Comparison of ENCODE assay signal across 16 cellular contexts in genomic region chr2:113275556-113276215, GRCh38. TPM values are rescaled to one million over a fixed set of nuclear protein-coding genes. Genes with fewer than 3 reads are reported as not detected.
DNase-seq lines count a peak whose midpoint lies in the region; FAIRE-seq and TF ChIP-seq lines count a peak whose summit lies in the region.
"Had no signal": no experiment of that assay in that cellular context is flagged by ENCODE, and none has a peak within 500 bp of the region (broad histone marks: within the 10 kb centered on the region; RNA-seq: fewer than 3 reads in every experiment).

No MANE protein-coding gene starts in this region.

- peak overlapping the region; percentile 24 for H2AK5ac ChIP-seq in mesenchymal stem cell (ENCODE audit: low read length, severe bottlenecking)

- H3K4me1 Mint-ChIP-seq in brain = peaks cover 19% of the 10 kb centered on the region

- H3K18ac ChIP-seq in mesenchymal stem cell (ENCODE audit: low read depth in 1 of 2, low read length in 2 of 2) = no peak overlapping the region

- H3K4me3 Mint-ChIP-seq in brain = peak overlapping the region in 4 of 5 experiments; percentile 39 to 80 (median 65)
- H3K4me3 Mint-ChIP-seq: mesothelial cell of epicardium; stimulated activated naive B cell treated with anti-CD40 and anti-IgM and Interleukin-4, amounts not matched to agents 10 μg/mL and 1 μg/mL and 100 μg/mL, for 72 hours had no signal

- H4K20me1 ChIP-seq in mammary epithelial cell (ENCODE audit: insufficient read depth, low read length) = no peaks in the 10 kb centered on the region

- no peak overlapping the region for H3K14ac ChIP-seq in mesenchymal stem cell (ENCODE audit: low read length in 2 of 2)

- in situ Hi-C loops in mammary epithelial cell (cut with MboI; ENCODE audit: low sequenced_read_pairs in 2 of 2) = no loop called here

- H3K27ac Mint-ChIP-seq in brain = peak overlapping the region in 1 of 5 experiments; percentile 25
- H3K27ac Mint-ChIP-seq: mesothelial cell of epicardium had no signal

- H3K4me1 ChIP-seq in mammary epithelial cell (ENCODE audit: insufficient read depth, low read length) (no peaks in the 10 kb centered on the region), breast epithelium (peaks cover 0 to 3% of the 10 kb centered on the region in 2 donors), mesenchymal stem cell (ENCODE audit: control insufficient read depth, insufficient read depth, low read depth, low read length) (peaks cover 22% of the 10 kb centered on the region), uterus (peaks cover 0 to 4% of the 10 kb centered on the region in 2 donors)
- H3K4me1 ChIP-seq: SJCRH30 had no signal

- no peak overlapping the region for H4K8ac ChIP-seq in mesenchymal stem cell (ENCODE audit: low read length)

- 52% methylated on average over 38 of the region's 38 CpGs for WGBS in mammary epithelial cell (ENCODE audit: low coverage, missing lambda C conversion rate)
- WGBS in mesenchymal stem cell = 8% methylated on average over 36 of the region's 38 CpGs

- H3K36me3 Mint-ChIP-seq in brain = no peaks in the 10 kb centered on the region
- H3K36me3 Mint-ChIP-seq: mesothelial cell of epicardium; stimulated activated naive B cell treated with anti-CD40 and anti-IgM and Interleukin-4, amounts not matched to agents 10 μg/mL and 1 μg/mL and 100 μg/mL, for 72 hours had no signal

- H3K9me3 ChIP-seq in mammary epithelial cell (replicated peaks; ENCODE audit: insufficient read depth, low read length) = peaks cover 4% of the 10 kb centered on the region
- no peaks in the 10 kb centered on the region for H3K9me3 ChIP-seq in breast epithelium
- no peaks in the 10 kb centered on the region for H3K9me3 ChIP-seq in mesenchymal stem cell (ENCODE audit: control insufficient read depth, low read length)
- no peaks in the 10 kb centered on the region for H3K9me3 ChIP-seq in uterus
- H3K9me3 ChIP-seq: SJCRH30, upper lobe of left lung had no signal

- no peaks in the 10 kb centered on the region for H3K36me3 ChIP-seq in mammary epithelial cell (ENCODE audit: insufficient read depth, low read length)
- H3K36me3 ChIP-seq in breast epithelium = no peaks in the 10 kb centered on the region
- H3K36me3 ChIP-seq in mesenchymal stem cell (ENCODE audit: control insufficient read depth in 1 of 2, insufficient read depth in 2 of 2, low read depth in 1 of 2, low read length in 2 of 2) = peaks cover 8 to 32% of the 10 kb centered on the region in 2 experiments
- H3K36me3 ChIP-seq in uterus = no peaks in the 10 kb centered on the region
- H3K36me3 ChIP-seq: SJCRH30, upper lobe of left lung had no signal

- dilution Hi-C loops in mammary epithelial cell (cut with HindIII; ENCODE audit: low sequenced_read_pairs) = no loop called here

- H3K79me2 ChIP-seq in mammary epithelial cell (ENCODE audit: insufficient read depth, low read length) = no peaks in the 10 kb centered on the region

- peak overlapping the region; percentile 60 for H2AFZ ChIP-seq in mammary epithelial cell (ENCODE audit: low read depth, low read length)
- H2AFZ ChIP-seq in mesenchymal stem cell (ENCODE audit: low read depth, low read length) = no peak overlapping the region

- H3K27me3 Mint-ChIP-seq in brain = peaks cover 100% of the 10 kb centered on the region

- intact Hi-C loops in mammary epithelial cell (cut with micrococcal nuclease) (no loop called here), breast epithelium (cut with DNase I; ENCODE audit: low total_unique reads) (no loop called here), uterus (cut with DNase I; ENCODE audit: low total_unique reads) (no loop called here)

- H2BK120ac ChIP-seq in mesenchymal stem cell (ENCODE audit: low read depth, low read length) = no peak overlapping the region

- TF ChIP-seq CTCF in mammary epithelial cell (conservative IDR thresholded peaks at IDR 0.05 in 1 of 2, IDR thresholded peaks at IDR 0.05 in 1 of 2; ENCODE audit: extremely low read depth in 1 of 2, insufficient read depth in 1 of 2, low read depth in 1 of 2, low read length in 2 of 2) (no peak), breast epithelium (IDR thresholded peaks at IDR 0.05) (no peak), brain (conservative IDR thresholded peaks at IDR 0.05) (no peak), uterus (IDR thresholded peaks at IDR 0.05) (no peak)

- no TSS peak for BruUV-seq in mammary epithelial cell (replicated peaks; lab: Mats Ljungman, UMichigan)

- peak; percentile 50 for FAIRE-seq in urothelium cell line (lab: Jason Lieb, UNC)

- TF ChIP-seq POLR2A in breast epithelium (IDR thresholded peaks at IDR 0.05) (no peak), uterus (IDR thresholded peaks at IDR 0.05) (no peak)

- H2BK5ac ChIP-seq in mesenchymal stem cell (ENCODE audit: low read depth, low read length, poor library complexity, severe bottlenecking) = peak overlapping the region; percentile 63

- H3K27ac ChIP-seq in mammary epithelial cell (ENCODE audit: insufficient read depth, low read depth, low read length) (no peak overlapping the region), breast epithelium (no peak overlapping the region), mesenchymal stem cell (ENCODE audit: low read length, poor library complexity, severe bottlenecking) (peak overlapping the region; percentile 69), uterus (no peak overlapping the region)
- H3K27ac ChIP-seq: SJCRH30, upper lobe of left lung had no signal

- no peak for DNase-seq in mammary epithelial cell
- no peak for DNase-seq in breast epithelium (ENCODE audit: low spot score in 2 of 2)
- no peak for DNase-seq in mesenchymal stem cell
- DNase-seq in urothelium cell line (ENCODE audit: low spot score) = no peak
- no peak for DNase-seq in NCI-H345 (lab: John Stamatoyannopoulos, UW)
- no peak for DNase-seq in uterus
- no peak for DNase-seq in HT-29 (ENCODE audit: low spot score)
- DNase-seq: activated CD4-positive, CD25-positive, alpha-beta regulatory T cell; KBM-7; SJCRH30; stimulated activated CD4-positive, alpha-beta T cell treated with anti-CD3 and anti-CD28 coated beads, Interleukin-15, amount 100 ng/mL, for 24 hours; stimulated activated naive B cell treated with anti-CD40 and anti-IgM and Interleukin-4, amounts not matched to agents 10 μg/mL and 1 μg/mL and 100 μg/mL, for 72 hours had no signal

- no peak overlapping the region for H4K91ac ChIP-seq in mesenchymal stem cell (ENCODE audit: low read length)

- H3K4me3 ChIP-seq in mammary epithelial cell (replicated peaks in 1 of 3; ENCODE audit: insufficient read depth in 1 of 3, low read depth in 2 of 3, low read length in 3 of 3) (no peak overlapping the region), breast epithelium (no peak overlapping the region), mesenchymal stem cell (ENCODE audit: insufficient read depth in 1 of 2, low read depth in 1 of 2, low read length in 2 of 2) (peak overlapping the region; percentile 59 to 68), uterus (no peak overlapping the region)
- H3K4me3 ChIP-seq: SJCRH30, upper lobe of left lung had no signal

- H3K79me1 ChIP-seq in mesenchymal stem cell (replicated peaks; ENCODE audit: low read length, poor library complexity, severe bottlenecking) = no peaks in the 10 kb centered on the region

- no peak overlapping the region for H2BK15ac ChIP-seq in mesenchymal stem cell (ENCODE audit: low read depth, poor library complexity, severe bottlenecking)

- H3K23ac ChIP-seq in mesenchymal stem cell (ENCODE audit: low read length in 2 of 2) = no peak overlapping the region

- no peak overlapping the region for H3K4ac ChIP-seq in mesenchymal stem cell (ENCODE audit: low read depth in 1 of 2, low read length in 2 of 2)

- H3K9ac ChIP-seq in mammary epithelial cell (ENCODE audit: insufficient read depth, low read length) (no peak overlapping the region), mesenchymal stem cell (ENCODE audit: low read length) (peak overlapping the region; percentile 71)

- CTCF ChIA-PET in mammary epithelial cell (lab: Charles Lee; ENCODE audit: low non-redundant PET) = no interaction called here

- H3K9me3 Mint-ChIP-seq in brain = no peaks in the 10 kb centered on the region
- H3K9me3 Mint-ChIP-seq: mesothelial cell of epicardium; stimulated activated naive B cell treated with anti-CD40 and anti-IgM and Interleukin-4, amounts not matched to agents 10 μg/mL and 1 μg/mL and 100 μg/mL, for 72 hours had no signal

- no peak overlapping the region for H2BK12ac ChIP-seq in mesenchymal stem cell (ENCODE audit: low read length in 2 of 2)

- no peak overlapping the region for H3K4me2 ChIP-seq in mammary epithelial cell (ENCODE audit: insufficient read depth, low read depth, low read length)
- H3K4me2 ChIP-seq in mesenchymal stem cell (ENCODE audit: low read length, poor library complexity, severe bottlenecking) = peak overlapping the region; percentile 38

- no peaks in the 10 kb centered on the region for H3K27me3 ChIP-seq in mammary epithelial cell (ENCODE audit: insufficient read depth, low read length)
- peaks cover 9 to 76% of the 10 kb centered on the region in 2 donors for H3K27me3 ChIP-seq in breast epithelium
- peaks cover 0 to 85% of the 10 kb centered on the region in 2 experiments for H3K27me3 ChIP-seq in mesenchymal stem cell (ENCODE audit: control insufficient read depth in 1 of 2, insufficient read depth in 1 of 2, low read length in 2 of 2)
- H3K27me3 ChIP-seq in uterus = peaks cover 12 to 54% of the 10 kb centered on the region in 2 donors
- H3K27me3 ChIP-seq: SJCRH30 had no signal

RNA-seq across cellular contexts. Expression of gene PAX8, which starts 3.0 kb away (rescaled TPM):
- total RNA-seq in mammary epithelial cell (10 to 100 TPM in 1 of 2 donors, 1 to 10 TPM in 1; 3.3 to 16.1 TPM), breast epithelium (1 to 10 TPM in 2 of 3 donors, under 1 TPM in 1; under 0.01 to 2.6 (median 1.0) TPM), uterus (10 to 100 TPM in 1 of 4 donors, 1 to 10 TPM in 3; 2.8 to 23.9 (median 6.0) TPM)
- polyA plus RNA-seq in mammary epithelial cell (0.79 TPM), brain (ENCODE audit: insufficient read depth, low read depth, low replicate concordance) (2.4 TPM)
- polyA minus RNA-seq in mammary epithelial cell = not detected
- 0.03 TPM for polyA plus RNA-seq in mesenchymal stem cell (2013, experiment 1 of 2)
- 0.10 TPM for polyA plus RNA-seq in mesenchymal stem cell (2013, experiment 2 of 2)
- 1.5 and 3.4 TPM in 2 replicates for total RNA-seq in HT-29 (2014; rRNA removed; shearing (Covaris generic))
- total RNA-seq: chondrocyte had no signal

Comparison
In these comparisons a context has a peak if more than half of its experiments do, and no peak if none do; other contexts are left out.
1. H3K4me3 ChIP-seq: peak in mesenchymal stem cell (2 of 2); none in mammary epithelial cell (0 of 3), breast epithelium (0 of 3) and uterus (0 of 2).